8 cellular contexts compared by ENCODE assay signal in genomic region chr13:52454459-52454824, GRCh38. TPM values are rescaled to one million over a fixed set of nuclear protein-coding genes. Genes with fewer than 3 reads are reported as not detected.
DNase-seq lines count a peak whose midpoint lies in the region; ATAC-seq, FAIRE-seq and TF ChIP-seq lines count a peak whose summit lies in the region.

No MANE protein-coding gene starts in this region.

- DNase-seq in EL (peak; percentile 9), RCC 7860 (ENCODE audit: low spot score) (peak; percentile 10), chondrocyte (ENCODE audit: low spot score) (no peak), frontal cortex (ENCODE audit: low spot score in 2 of 2) (no peak), activated gamma-delta T cell treated with Interleukin-2 at 50 U/mL for 16 hours (no peak)

- peaks cover 8% of the 10 kb centered on the region for H3K4me1 ChIP-seq in muscle layer of colon (ENCODE audit: insufficient read depth, low read length)

- no peaks in the 10 kb centered on the region for H3K27me3 ChIP-seq in muscle layer of colon (ENCODE audit: control insufficient read depth in 1 of 2, insufficient read depth in 2 of 2, low read length in 2 of 2)

- TF ChIP-seq CTCF in chondrocyte (IDR thresholded peaks at IDR 0.05), result no peak

- H3K27ac Mint-ChIP-seq in chondrocyte (ENCODE audit: unreplicated experiment), result peak overlapping the region; percentile 96

- no peak for FAIRE-seq in RCC 7860 (lab: Jason Lieb, UNC)
- no peak for FAIRE-seq in frontal cortex (lab: Jason Lieb, UNC)

- no peaks in the 10 kb centered on the region for H3K9me3 Mint-ChIP-seq in chondrocyte (ENCODE audit: low read depth)

- peak overlapping the region; percentile 95 for H3K4me3 Mint-ChIP-seq in chondrocyte (ENCODE audit: unreplicated experiment)

- ATAC-seq in GM19324 (IDR thresholded peaks at IDR 0.05; ENCODE audit: low FRiP score, unreplicated experiment) (peak; percentile 31), HG03469 (IDR thresholded peaks at IDR 0.05; ENCODE audit: unreplicated experiment) (peak; percentile 24)

- no peaks in the 10 kb centered on the region for H3K27me3 Mint-ChIP-seq in chondrocyte (ENCODE audit: low read depth)

- no peaks in the 10 kb centered on the region for H3K9me3 ChIP-seq in muscle layer of colon (ENCODE audit: low read length)

- no peak overlapping the region for H3K27ac ChIP-seq in muscle layer of colon (ENCODE audit: low read depth, low read length)

- no peaks in the 10 kb centered on the region for H3K36me3 ChIP-seq in muscle layer of colon (ENCODE audit: insufficient read depth, low read length)

- peaks cover 3% of the 10 kb centered on the region for H3K36me3 Mint-ChIP-seq in chondrocyte (ENCODE audit: low read depth)

- peak overlapping the region; percentile 53 to 91 for H3K4me3 ChIP-seq in muscle layer of colon (ENCODE audit: low read depth in 1 of 2, low read length in 2 of 2)

- no peak overlapping the region for H3K9ac ChIP-seq in muscle layer of colon (ENCODE audit: low read length)

- H3K4me1 Mint-ChIP-seq in chondrocyte (ENCODE audit: low read depth), result peaks cover 40% of the 10 kb centered on the region

RNA-seq across cellular contexts. Expression of gene CKAP2, which starts 0.8 kb away (rescaled TPM):
- total RNA-seq in chondrocyte (24.5 to 33.3 TPM (median 27.9 TPM) in 3 replicates), frontal cortex (20.8 TPM)

RNA-seq across cellular contexts. Expression of gene VPS36, which starts 4.0 kb away (rescaled TPM):
- total RNA-seq in chondrocyte, result 30.4 to 46.8 TPM (median 33.2 TPM) in 3 replicates
- 51.4 TPM for total RNA-seq in frontal cortex

RNA-seq across cellular contexts. Expression of gene THSD1, which starts 48.5 kb away (rescaled TPM):
- total RNA-seq in chondrocyte (6.5 to 12.5 TPM (median 6.7 TPM) in 3 replicates), frontal cortex (12.2 TPM)

Comparison
In these comparisons a context has a peak if more than half of its experiments do, and no peak if none do; other contexts are left out.
1. DNase-seq: peak in EL (single experiment) and RCC 7860 (single experiment); none in chondrocyte (single experiment), frontal cortex (0 of 2) and activated gamma-delta T cell treated with Interleukin-2 at 50 U/mL for 16 hours (single experiment).